In the genomic region with DNA sequence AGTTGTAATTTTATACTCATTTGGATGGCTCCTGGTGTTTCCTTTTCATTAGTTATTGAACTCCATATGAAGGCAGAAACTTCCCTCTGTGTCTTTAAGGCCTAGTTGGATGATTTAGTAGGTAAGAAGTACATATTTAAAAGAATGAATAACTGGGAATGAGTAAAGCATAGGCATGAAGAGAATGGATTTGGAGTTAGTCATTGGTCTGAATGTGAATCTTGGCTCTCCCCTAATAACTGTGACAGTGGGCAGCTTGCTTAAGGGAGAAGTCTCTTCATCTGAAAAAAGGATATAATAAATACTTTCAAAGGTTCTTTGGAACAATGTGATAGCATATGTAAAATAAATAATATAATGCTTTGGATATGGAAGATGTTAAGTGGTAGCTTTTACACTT, we compare ENCODE assay signal across 23 cellular contexts. TPM values are rescaled to one million over a fixed set of nuclear protein-coding genes. Genes with fewer than 3 reads are reported as not detected.
DNase-seq lines count a peak whose midpoint lies in the region; ATAC-seq and TF ChIP-seq lines count a peak whose summit lies in the region.
"Had no signal": no experiment of that assay in that cellular context is flagged by ENCODE, and none has a peak within 500 bp of the region (broad histone marks: within the 10 kb centered on the region; RNA-seq: fewer than 3 reads in every experiment).

No MANE protein-coding gene starts in this region.

- H3K4ac ChIP-seq in mesenchymal stem cell (ENCODE audit: low read depth in 1 of 2, low read length in 2 of 2) = no peak overlapping the region

- no peak overlapping the region for H3K18ac ChIP-seq in mesenchymal stem cell (ENCODE audit: low read depth in 1 of 2, low read length in 2 of 2)

- H3K4me3 ChIP-seq in AG09309 (ENCODE audit: control insufficient read depth, low read depth, low read length) = no peak overlapping the region
- H3K4me3 ChIP-seq in choroid plexus epithelial cell (ENCODE audit: low read depth, low read length) = no peak overlapping the region
- H3K4me3 ChIP-seq in mesenchymal stem cell (ENCODE audit: insufficient read depth in 1 of 2, low read depth in 1 of 2, low read length in 2 of 2) = no peak overlapping the region
- H3K4me3 ChIP-seq in HAP-1 = no peak overlapping the region
- H3K4me3 ChIP-seq in gastroesophageal sphincter = no peak overlapping the region
- H3K4me3 ChIP-seq: body of pancreas, colonic mucosa, right atrium auricular region had no signal

- TF ChIP-seq CTCF in AG09309 (IDR thresholded peaks at IDR 0.05; ENCODE audit: control insufficient read depth, insufficient read depth, low read depth, low read length, missing control alignments) (no peak), choroid plexus epithelial cell (conservative IDR thresholded peaks at IDR 0.05; ENCODE audit: low read depth, low read length) (no peak), gastroesophageal sphincter (IDR thresholded peaks at IDR 0.05) (no peak)

- H3K14ac ChIP-seq in mesenchymal stem cell (ENCODE audit: low read length in 2 of 2) = no peak overlapping the region

- H2BK15ac ChIP-seq in mesenchymal stem cell (ENCODE audit: low read depth, poor library complexity, severe bottlenecking) = peak overlapping the region; percentile 40

- no peak overlapping the region for H2AFZ ChIP-seq in mesenchymal stem cell (ENCODE audit: low read depth, low read length)

- H2BK120ac ChIP-seq in mesenchymal stem cell (ENCODE audit: low read depth, low read length) = no peak overlapping the region

- H3K36me3 ChIP-seq in mesenchymal stem cell (ENCODE audit: control insufficient read depth in 1 of 2, insufficient read depth in 2 of 2, low read depth in 1 of 2, low read length in 2 of 2) = peaks cover 0 to 3% of the 10 kb centered on the region in 2 experiments
- no peaks in the 10 kb centered on the region for H3K36me3 ChIP-seq in HAP-1 (replicated peaks)
- no peaks in the 10 kb centered on the region for H3K36me3 ChIP-seq in gastroesophageal sphincter
- H3K36me3 ChIP-seq: colonic mucosa, right atrium auricular region had no signal

- H3K36me3 Mint-ChIP-seq in T-cell = peaks cover 11% of the 10 kb centered on the region

- H3K9me3 ChIP-seq in mesenchymal stem cell (ENCODE audit: control insufficient read depth, low read length) = no peaks in the 10 kb centered on the region
- no peaks in the 10 kb centered on the region for H3K9me3 ChIP-seq in HAP-1
- H3K9me3 ChIP-seq in gastroesophageal sphincter = no peaks in the 10 kb centered on the region
- H3K9me3 ChIP-seq: body of pancreas, colonic mucosa, right atrium auricular region had no signal

- H3K23ac ChIP-seq in mesenchymal stem cell (ENCODE audit: low read length in 2 of 2) = no peak overlapping the region

- peaks cover 0 to 6% (median 0%) of the 10 kb centered on the region in 3 donors for H3K9me3 Mint-ChIP-seq in T-cell
- H3K9me3 Mint-ChIP-seq: activated naive CD4-positive, alpha-beta T cell treated with anti-CD3 and anti-CD28 coated beads for 36 hours; endodermal cell; memory B cell had no signal

- peaks cover 14 to 22% (median 22%) of the 10 kb centered on the region in 3 donors for H3K4me1 Mint-ChIP-seq in T-cell

- no peak for TF ChIP-seq POLR2A in gastroesophageal sphincter (IDR thresholded peaks at IDR 0.05)

- H3K4me1 ChIP-seq in mesenchymal stem cell (ENCODE audit: control insufficient read depth, insufficient read depth, low read depth, low read length) (peaks cover 6% of the 10 kb centered on the region), HAP-1 (peaks cover 11% of the 10 kb centered on the region), gastroesophageal sphincter (peaks cover 0 to 43% (median 3%) of the 10 kb centered on the region in 3 donors)
- H3K4me1 ChIP-seq: colonic mucosa had no signal

- CTCF ChIA-PET in T-cell (lab: Charles Lee) = interaction anchor here in 1 of 2 donors (0.6 kb wide), 1 partner anchor 31 kb away, joined by 3 read pairs; no protein-coding TSS in a partner anchor

- H3K27ac Mint-ChIP-seq in T-cell = no peak overlapping the region
- H3K27ac Mint-ChIP-seq: activated naive CD4-positive, alpha-beta T cell treated with anti-CD3 and anti-CD28 coated beads for 36 hours; endodermal cell had no signal

- peak overlapping the region; percentile 46 for H3K9ac ChIP-seq in mesenchymal stem cell (ENCODE audit: low read length)

- peak; percentile 28 for DNase-seq in AG09309 (ENCODE audit: low read depth)
- DNase-seq in M059J (ENCODE audit: low read depth) = peak; percentile 34
- peak; percentile 36 for DNase-seq in choroid plexus epithelial cell (ENCODE audit: low read depth)
- DNase-seq in mesenchymal stem cell = no peak
- DNase-seq in HAP-1 (ENCODE audit: low spot score in 2 of 2) = no peak
- no peak for DNase-seq in KG1 (lab: John Stamatoyannopoulos, UW)
- no peak for DNase-seq in T-cell
- DNase-seq: activated CD4-positive, alpha-beta T cell treated with anti-CD3 and anti-CD28 coated beads for 1 hour; activated naive CD4-positive, alpha-beta T cell treated with anti-CD3 and anti-CD28 coated beads for 36 hours; activated T-cell treated with anti-CD3 and anti-CD28 coated beads, Interleukin-2, amount 50 U/mL, for 48 hours; body of pancreas; colonic mucosa; DMS79; endodermal cell; foreskin melanocyte; naive B cell; NCI-H1105 treated with DMSO at 0.1 percent for 48 hours; NCI-H2107; NCI-H524; stimulated activated CD8-positive, alpha-beta memory T cell treated with anti-CD3 and anti-CD28 coated beads, Interleukin-4, amount 100 ng/mL, for 48 hours had no signal

- peak overlapping the region; percentile 28 for H3K27ac ChIP-seq in mesenchymal stem cell (ENCODE audit: low read length, poor library complexity, severe bottlenecking)
- H3K27ac ChIP-seq in gastroesophageal sphincter = no peak overlapping the region
- H3K27ac ChIP-seq: body of pancreas, colonic mucosa, right atrium auricular region had no signal

- peak overlapping the region; percentile 76 for H2AK5ac ChIP-seq in mesenchymal stem cell (ENCODE audit: low read length, severe bottlenecking)

- H3K4me3 Mint-ChIP-seq in T-cell = no peak overlapping the region
- H3K4me3 Mint-ChIP-seq: activated naive CD4-positive, alpha-beta T cell treated with anti-CD3 and anti-CD28 coated beads for 36 hours; endodermal cell; memory B cell had no signal

- H3K27me3 ChIP-seq in mesenchymal stem cell (ENCODE audit: control insufficient read depth in 1 of 2, insufficient read depth in 1 of 2, low read length in 2 of 2) = no peaks in the 10 kb centered on the region
- no peaks in the 10 kb centered on the region for H3K27me3 ChIP-seq in HAP-1 (ENCODE audit: low read depth)
- H3K27me3 ChIP-seq in gastroesophageal sphincter = no peaks in the 10 kb centered on the region
- H3K27me3 ChIP-seq: body of pancreas, colonic mucosa, right atrium auricular region had no signal

- TF ChIP-seq EP300 in gastroesophageal sphincter (IDR thresholded peaks at IDR 0.05) = no peak

- no peak for ATAC-seq in gastroesophageal sphincter
- no peak for ATAC-seq in T-cell (replicated peaks in 1 of 4)
- ATAC-seq: body of pancreas had no signal

- peaks cover 22% of the 10 kb centered on the region for H3K79me1 ChIP-seq in mesenchymal stem cell (replicated peaks; ENCODE audit: low read length, poor library complexity, severe bottlenecking)

- no peaks in the 10 kb centered on the region for H3K27me3 Mint-ChIP-seq in T-cell
- H3K27me3 Mint-ChIP-seq: memory B cell, naive B cell had no signal

- no peak overlapping the region for H2BK12ac ChIP-seq in mesenchymal stem cell (ENCODE audit: low read length in 2 of 2)

- in situ Hi-C loops in HAP-1 (cut with MboI; ENCODE audit: low sequenced_read_pairs) = no loop called here

- H2BK5ac ChIP-seq in mesenchymal stem cell (ENCODE audit: low read depth, low read length, poor library complexity, severe bottlenecking) = no peak overlapping the region

- POLR2A ChIA-PET in T-cell (lab: Charles Lee) = interaction anchor here in 1 of 2 donors (0.5 to 0.6 kb wide), 3 partner anchors 13 to 34 kb away, joined by 5 to 6 read pairs (median 5); no protein-coding TSS in a partner anchor

- H4K8ac ChIP-seq in mesenchymal stem cell (ENCODE audit: low read length) = no peak overlapping the region

- H3K4me2 ChIP-seq in mesenchymal stem cell (ENCODE audit: low read length, poor library complexity, severe bottlenecking) = no peak overlapping the region

- H4K91ac ChIP-seq in mesenchymal stem cell (ENCODE audit: low read length) = no peak overlapping the region

RNA-seq across cellular contexts. Expression of gene SNX25, which starts 13.2 kb away (rescaled TPM):
- total RNA-seq in M059J (2014; rRNA removed; shearing (Covaris generic)) = 14.5 and 19.8 TPM in 2 replicates
- polyA plus RNA-seq in mesenchymal stem cell (2013, experiment 1 of 2) = 12.1 TPM
- polyA plus RNA-seq in mesenchymal stem cell (2013, experiment 2 of 2) = 13.1 TPM
- total RNA-seq in gastroesophageal sphincter (10 to 100 TPM; 17.9 to 30.5 (median 24.9) TPM), T-cell (10 to 100 TPM; 14.0 to 19.3 (median 16.4) TPM)

RNA-seq across cellular contexts. Expression of gene CFAP97, which starts 18.8 kb away (rescaled TPM):
- total RNA-seq in M059J (2014; rRNA removed; shearing (Covaris generic)) = 15.3 and 20.4 TPM in 2 replicates
- polyA plus RNA-seq in mesenchymal stem cell (2013, experiment 1 of 2) = 32.2 TPM
- polyA plus RNA-seq in mesenchymal stem cell (2013, experiment 2 of 2) = 30.9 TPM
- total RNA-seq in gastroesophageal sphincter = 10 to 100 TPM; 36.5 to 47.9 (median 42.8) TPM
- total RNA-seq in T-cell = 10 to 100 TPM; 29.8 to 35.3 (median 31.8) TPM

Comparison
In these comparisons a context has a peak if more than half of its experiments do, and no peak if none do; other contexts are left out.
1. DNase-seq: peak in AG09309 (single experiment), M059J (single experiment) and choroid plexus epithelial cell (single experiment); none in mesenchymal stem cell (single experiment), HAP-1 (0 of 2), KG1 (single experiment) and T-cell (0 of 34).